ENCODE assay signal across 19 cellular contexts in genomic region chr11:73263640-73264039, GRCh38. TPM values are rescaled to one million over a fixed set of nuclear protein-coding genes. Genes with fewer than 3 reads are reported as not detected.
"Had no signal": no experiment of that assay in that cellular context is flagged by ENCODE, and none has a peak within 500 bp of the region (broad histone marks: within the 10 kb centered on the region; RNA-seq: fewer than 3 reads in every experiment).

No MANE protein-coding gene starts in this region.

- H3K9me3 Mint-ChIP-seq: naive B cell; stimulated activated naive B cell treated with anti-CD40 and anti-IgM and Interleukin-4, amounts not matched to agents 10 μg/mL and 1 μg/mL and 100 μg/mL, for 72 hours; stimulated activated naive CD8-positive, alpha-beta T cell treated with anti-CD3 and anti-CD28 coated beads, Interleukin-15, amount 100 ng/mL, for 72 hours had no signal

- H3K27me3 ChIP-seq: testis, vagina had no signal

- DNase-seq: effector CD8-positive, alpha-beta T cell; esophagus squamous epithelium; left ventricle myocardium superior; mesendoderm; naive B cell; psoas muscle; stimulated activated CD4-positive, alpha-beta T cell treated with anti-CD3 and anti-CD28 coated beads, Interleukin-2, amount 100 ng/mL, for 24 hours; stimulated activated CD4-positive, alpha-beta T cell treated with anti-CD3 and anti-CD28 coated beads, Interleukin-4, amount 100 ng/mL, for 4 hours; stimulated activated naive B cell treated with anti-CD40 and anti-IgM and Interleukin-4, amounts not matched to agents 10 μg/mL and 1 μg/mL and 100 μg/mL, for 72 hours; testis had no signal

- H3K4me3 ChIP-seq: psoas muscle, sigmoid colon, testis, vagina had no signal

- FAIRE-seq: endometrium, kidney had no signal

- H3K27ac Mint-ChIP-seq: naive B cell; stimulated activated naive B cell treated with anti-CD40 and anti-IgM and Interleukin-4, amounts not matched to agents 10 μg/mL and 1 μg/mL and 100 μg/mL, for 72 hours had no signal

- H3K36me3 Mint-ChIP-seq: stimulated activated naive B cell treated with anti-CD40 and anti-IgM and Interleukin-4, amounts not matched to agents 10 μg/mL and 1 μg/mL and 100 μg/mL, for 72 hours had no signal

- H3K4me3 Mint-ChIP-seq: naive B cell; stimulated activated naive B cell treated with anti-CD40 and anti-IgM and Interleukin-4, amounts not matched to agents 10 μg/mL and 1 μg/mL and 100 μg/mL, for 72 hours; stimulated activated naive CD8-positive, alpha-beta T cell treated with anti-CD3 and anti-CD28 coated beads, Interleukin-15, amount 100 ng/mL, for 72 hours had no signal

- H3K36me3 ChIP-seq: esophagus squamous epithelium, neutrophil, sigmoid colon, tibial nerve, upper lobe of right lung, vagina had no signal

RNA-seq across cellular contexts. Expression of gene P2RY6, which starts 8.5 kb away (rescaled TPM):
- polyA plus RNA-seq: neural cell had no signal

RNA-seq across cellular contexts. Expression of gene P2RY2, which starts 45.6 kb away (rescaled TPM):
- polyA plus RNA-seq: neural cell had no signal
